7 cellular contexts compared by ENCODE assay signal in genomic region chr4:15916358-15916757, GRCh38. TPM values are rescaled to one million over a fixed set of nuclear protein-coding genes. Genes with fewer than 3 reads are reported as not detected.
"Had no signal": no experiment of that assay in that cellular context is flagged by ENCODE, and none has a peak within 500 bp of the region (broad histone marks: within the 10 kb centered on the region; RNA-seq: fewer than 3 reads in every experiment).

No MANE protein-coding gene starts in this region.

RNA-seq across cellular contexts. Expression of gene FGFBP1, which starts 22.2 kb away (rescaled TPM):
- total RNA-seq: LHCN-M2, NCI-H460, Right ventricle myocardium inferior, SJCRH30, SK-MEL-5 had no signal

RNA-seq across cellular contexts. Expression of gene FGFBP2, which starts 46.6 kb away (rescaled TPM):
- total RNA-seq: LHCN-M2, NCI-H460, PC-3, Peyer's patch, SJCRH30 had no signal
